6 cellular contexts compared by ENCODE assay signal in genomic region chr17:40063915-40064531, GRCh38. TPM values are rescaled to one million over a fixed set of nuclear protein-coding genes. Genes with fewer than 3 reads are reported as not detected.
A peak's percentile ranks its signal among the peaks of the same experiment; 100 is the strongest.
DNase-seq lines count a peak whose midpoint lies in the region; ATAC-seq and TF ChIP-seq lines count a peak whose summit lies in the region.

No MANE protein-coding gene starts in this region.

- peak overlapping the region; percentile 54 for H3K4me3 Mint-ChIP-seq in Calu3 (ENCODE audit: low read depth, unreplicated experiment)
- H3K4me3 Mint-ChIP-seq in activated naive CD4-positive, alpha-beta T cell treated with anti-CD3 and anti-CD28 coated beads, Interleukin-2, amount 10 ng/mL, durations not matched to agents 7 days and 5 days, result peak overlapping the region; percentile 75

- peaks cover 40% of the 10 kb centered on the region for H3K36me3 Mint-ChIP-seq in Calu3 (ENCODE audit: insufficient read depth, unreplicated experiment)
- no peaks in the 10 kb centered on the region for H3K36me3 Mint-ChIP-seq in activated naive CD4-positive, alpha-beta T cell treated with anti-CD3 and anti-CD28 coated beads, Interleukin-2, amount 10 ng/mL, durations not matched to agents 7 days and 5 days

- DNase-seq in Calu3 (no peak), lower lobe of right lung (peak; percentile 64), A172 (ENCODE audit: low spot score) (no peak)
- DNase-seq in activated naive CD4-positive, alpha-beta T cell treated with anti-CD3 and anti-CD28 coated beads, Interleukin-2, amount 10 ng/mL, durations not matched to agents 7 days and 5 days, result no peak

- peaks cover 37% of the 10 kb centered on the region for H3K27me3 Mint-ChIP-seq in Calu3 (ENCODE audit: unreplicated experiment)
- peaks cover 58% of the 10 kb centered on the region for H3K27me3 Mint-ChIP-seq in activated naive CD4-positive, alpha-beta T cell treated with anti-CD3 and anti-CD28 coated beads, Interleukin-2, amount 10 ng/mL, durations not matched to agents 7 days and 5 days

- CTCF ChIA-PET in Calu3 (lab: Charles Lee), result interaction anchor here (0.6 to 37.1 kb wide), 49 partner anchors 4 to 878 kb away, joined by 3 to 1006 read pairs (median 5); partner anchors contain the start of genes CASC3, CSF3, GRB7 and MED24
- CTCF ChIA-PET in activated naive CD4-positive, alpha-beta T cell treated with anti-CD3 and anti-CD28 coated beads, Interleukin-2, amount 10 ng/mL, durations not matched to agents 7 days and 5 days (lab: Charles Lee), result interaction anchor here (1.2 to 6.9 kb wide), 5 partner anchors 9 to 49 kb away, joined by 3 to 79 read pairs (median 11); no protein-coding TSS in a partner anchor

- no peaks in the 10 kb centered on the region for H3K27me3 ChIP-seq in lower lobe of right lung (ENCODE audit: low read depth)

- H3K9me3 Mint-ChIP-seq in Calu3 (ENCODE audit: low read depth, unreplicated experiment), result no peaks in the 10 kb centered on the region
- no peaks in the 10 kb centered on the region for H3K9me3 Mint-ChIP-seq in activated naive CD4-positive, alpha-beta T cell treated with anti-CD3 and anti-CD28 coated beads, Interleukin-2, amount 10 ng/mL, durations not matched to agents 7 days and 5 days

- intact Hi-C loops in Calu3 (cut with micrococcal nuclease; ENCODE audit: unreplicated experiment), result loop anchor here (1.0 kb wide), 6 partner anchors 7 to 104 kb away; partner anchors contain the start of gene MED24
- intact Hi-C loops in lower lobe of right lung (cut with DNase I), result no loop called here

- H3K36me3 ChIP-seq in lower lobe of right lung, result no peaks in the 10 kb centered on the region

- TF ChIP-seq CTCF in Calu3 (IDR thresholded peaks at IDR 0.05; ENCODE audit: unreplicated experiment), result no peak
- no peak for TF ChIP-seq CTCF in lower lobe of right lung (IDR thresholded peaks at IDR 0.05)

- peaks cover 69% of the 10 kb centered on the region for H3K4me1 Mint-ChIP-seq in Calu3 (ENCODE audit: low read depth, unreplicated experiment)
- H3K4me1 Mint-ChIP-seq in activated naive CD4-positive, alpha-beta T cell treated with anti-CD3 and anti-CD28 coated beads, Interleukin-2, amount 10 ng/mL, durations not matched to agents 7 days and 5 days, result peaks cover 48% of the 10 kb centered on the region

- no TSS peak for BruUV-seq in Calu3 (replicated peaks; lab: Mats Ljungman, UMichigan)

- no peak for ATAC-seq in lower lobe of right lung
- ATAC-seq in GM19463 (IDR thresholded peaks at IDR 0.05; ENCODE audit: unreplicated experiment), result no peak
- ATAC-seq in GM19455 (IDR thresholded peaks at IDR 0.05; ENCODE audit: unreplicated experiment), result no peak

- H3K4me3 ChIP-seq in lower lobe of right lung, result peak overlapping the region; percentile 100

- H3K27ac ChIP-seq in lower lobe of right lung, result peak overlapping the region; percentile 97

- no peaks in the 10 kb centered on the region for H3K9me3 ChIP-seq in lower lobe of right lung

- peaks cover 57% of the 10 kb centered on the region for H3K4me1 ChIP-seq in lower lobe of right lung

- H3K27ac Mint-ChIP-seq in Calu3 (ENCODE audit: unreplicated experiment), result peak overlapping the region; percentile 7
- H3K27ac Mint-ChIP-seq in activated naive CD4-positive, alpha-beta T cell treated with anti-CD3 and anti-CD28 coated beads, Interleukin-2, amount 10 ng/mL, durations not matched to agents 7 days and 5 days, result no peak overlapping the region

RNA-seq across cellular contexts. Expression of gene THRA, which starts 1.3 kb away (rescaled TPM):
- total RNA-seq in Calu3 (2022), result 107 and 133 TPM in 2 replicates
- total RNA-seq in lower lobe of right lung, result 50.1 TPM
- total RNA-seq in A172 (2014; rRNA removed; shearing (Covaris generic)), result 14.5 and 17.8 TPM in 2 replicates

RNA-seq across cellular contexts. Expression of gene MED24, which starts 9.8 kb away (rescaled TPM):
- total RNA-seq in Calu3 (2022) (679 and 725 TPM in 2 replicates), lower lobe of right lung (59.6 TPM)
- total RNA-seq in A172 (2014; rRNA removed; shearing (Covaris generic)), result 46.5 and 67.3 TPM in 2 replicates

RNA-seq across cellular contexts. Expression of gene NR1D1, which starts 36.4 kb away (rescaled TPM):
- total RNA-seq in Calu3 (2022) (35.0 and 36.4 TPM in 2 replicates), lower lobe of right lung (20.1 TPM)
- 1.1 and 2.2 TPM in 2 replicates for total RNA-seq in A172 (2014; rRNA removed; shearing (Covaris generic))

RNA-seq across cellular contexts. Expression of gene CSF3, which starts 48.8 kb away (rescaled TPM):
- total RNA-seq in Calu3 (2022) (0.38 TPM in 1 of 2 replicates, not detected in the other), lower lobe of right lung (1.9 TPM)
- not detected in 2 replicates for total RNA-seq in A172 (2014; rRNA removed; shearing (Covaris generic))

RNA-seq across cellular contexts. Expression of gene MSL1, which starts 57.7 kb away (rescaled TPM):
- 505 and 524 TPM in 2 replicates for total RNA-seq in Calu3 (2022)
- 97.7 TPM for total RNA-seq in lower lobe of right lung
- total RNA-seq in A172 (2014; rRNA removed; shearing (Covaris generic)), result 61.3 and 64.3 TPM in 2 replicates
